In the genomic region with DNA sequence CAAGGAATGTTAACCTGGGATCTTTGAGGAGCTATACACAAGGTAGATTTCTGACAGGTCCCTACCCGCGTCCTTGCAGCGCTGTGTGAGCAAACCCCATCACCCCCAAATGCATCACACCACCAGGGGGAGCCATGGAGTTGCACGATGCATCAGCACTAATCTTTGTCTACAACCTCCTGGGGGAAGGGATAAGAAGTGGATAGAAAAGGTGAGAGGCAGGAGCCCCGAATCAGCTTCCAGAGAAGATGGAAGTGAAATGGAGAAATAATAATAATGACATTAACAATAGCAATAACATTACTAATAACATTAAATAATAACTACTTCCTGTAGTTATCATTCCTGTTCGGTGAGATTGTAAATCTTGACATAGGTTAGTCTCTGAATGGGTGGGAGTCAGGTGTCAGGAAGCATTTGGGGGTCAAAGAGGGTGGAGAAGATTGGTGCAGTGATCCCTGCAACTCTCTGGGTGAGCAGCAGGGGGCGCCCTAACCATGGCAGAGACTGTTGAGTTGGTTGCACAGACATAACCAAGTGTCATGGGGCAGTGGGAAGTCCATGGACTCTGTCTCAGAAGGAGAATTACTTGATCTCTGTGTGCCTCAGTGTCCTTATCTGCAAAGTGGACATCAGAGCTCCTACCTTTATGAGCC, we compare ENCODE assay signal across 9 cellular contexts. TPM values are rescaled to one million over a fixed set of nuclear protein-coding genes. Genes with fewer than 3 reads are reported as not detected.
DNase-seq lines count a peak whose midpoint lies in the region; ATAC-seq and TF ChIP-seq lines count a peak whose summit lies in the region.
"Had no signal": no experiment of that assay in that cellular context is flagged by ENCODE, and none has a peak within 500 bp of the region (broad histone marks: within the 10 kb centered on the region; RNA-seq: fewer than 3 reads in every experiment).

No MANE protein-coding gene starts in this region.

- H3K9me3 Mint-ChIP-seq in MCF 10A (ENCODE audit: unreplicated experiment): peaks cover 7% of the 10 kb centered on the region

- H3K4me1 Mint-ChIP-seq in MCF 10A (ENCODE audit: insufficient read depth, unreplicated experiment): no peaks in the 10 kb centered on the region

- TF ChIP-seq CTCF in VCaP (conservative IDR thresholded peaks at IDR 0.05) (peak; percentile 88), MCF 10A (IDR thresholded peaks at IDR 0.05; ENCODE audit: unreplicated experiment) (peak; percentile 42), left lung (IDR thresholded peaks at IDR 0.05) (peak; percentile 65 to 72)

- ATAC-seq in left lung (peak; percentile 88), HG02571 (IDR thresholded peaks at IDR 0.05; ENCODE audit: unreplicated experiment) (no peak)

- peaks cover 0 to 27% of the 10 kb centered on the region in 2 donors for H3K27me3 ChIP-seq in left lung

- H3K4me1 ChIP-seq in left lung: peaks cover 0 to 8% of the 10 kb centered on the region in 2 donors

- no peaks in the 10 kb centered on the region for H3K27me3 Mint-ChIP-seq in MCF 10A (ENCODE audit: insufficient read depth, unreplicated experiment)
- H3K27me3 Mint-ChIP-seq: activated naive CD8-positive, alpha-beta T cell had no signal

- CTCF ChIA-PET in MCF 10A (lab: Yijun Ruan, JAX): interaction anchor here (0.6 to 2.4 kb wide), 19 partner anchors 10 to 505 kb away, joined by 3 to 16 read pairs (median 4); no protein-coding TSS in a partner anchor

- BruUV-seq in MCF 10A (replicated peaks; lab: Mats Ljungman, UMichigan): no TSS peak

- H3K27ac ChIP-seq in VCaP (no peak overlapping the region), left lung (no peak overlapping the region)

- H3K27ac Mint-ChIP-seq in MCF 10A (ENCODE audit: low read depth, unreplicated experiment): no peak overlapping the region
- H3K27ac Mint-ChIP-seq: activated naive CD8-positive, alpha-beta T cell had no signal

- H3K4me3 Mint-ChIP-seq in MCF 10A (ENCODE audit: unreplicated experiment): no peak overlapping the region
- H3K4me3 Mint-ChIP-seq: activated naive CD8-positive, alpha-beta T cell had no signal

- H3K36me3 Mint-ChIP-seq in MCF 10A (ENCODE audit: insufficient read depth, unreplicated experiment): no peaks in the 10 kb centered on the region
- H3K36me3 Mint-ChIP-seq: activated naive CD8-positive, alpha-beta T cell had no signal

- intact Hi-C loops in MCF 10A (cut with micrococcal nuclease) (no loop called here), left lung (cut with DNase I) (no loop called here)

- POLR2A ChIA-PET in MCF 10A (lab: Yijun Ruan, JAX): no interaction called here

- peaks cover 0 to 4% of the 10 kb centered on the region in 2 donors for H3K36me3 ChIP-seq in left lung

- no peak overlapping the region for H3K4me3 ChIP-seq in left lung

- no peaks in the 10 kb centered on the region for H3K9me3 ChIP-seq in left lung

- DNase-seq in EL: peak; percentile 42
- DNase-seq in Kasumi-1 (lab: John Stamatoyannopoulos, UW): peak; percentile 42 to 68
- DNase-seq in MCF 10A (ENCODE audit: unreplicated experiment): peak; percentile 37
- peak; percentile 66 to 88 for DNase-seq in left lung
- DNase-seq in stimulated activated CD8-positive, alpha-beta memory T cell treated with anti-CD3 and anti-CD28 coated beads, Interleukin-2, amount 100 ng/mL, for 1 hour (ENCODE audit: low read depth in 2 of 2): peak; percentile 46 to 56
- DNase-seq in middle frontal gyrus (ENCODE audit: extremely low spot score, low spot score): no peak

RNA-seq across cellular contexts. Expression of a gene that starts 16.5 kb away (rescaled TPM):
- total RNA-seq in MCF 10A (2022) (not detected in 2 replicates), left lung (10 to 100 TPM in 1 of 2 donors, 1 to 10 TPM in 1; 7.3 to 10.4 TPM)

RNA-seq across cellular contexts. Expression of a gene that starts 33.9 kb away (rescaled TPM):
- total RNA-seq in MCF 10A (2022) (not detected in 2 replicates), left lung (10 to 100 TPM in 1 of 2 donors, 1 to 10 TPM in 1; 8.0 to 46.5 TPM)

RNA-seq across cellular contexts. Expression of a gene that starts 50.4 kb away (rescaled TPM):
- total RNA-seq in MCF 10A (2022): 9.9 and 12.7 TPM in 2 replicates
- 1 to 10 TPM; 7.4 to 9.9 TPM for total RNA-seq in left lung
